In the genomic region with DNA sequence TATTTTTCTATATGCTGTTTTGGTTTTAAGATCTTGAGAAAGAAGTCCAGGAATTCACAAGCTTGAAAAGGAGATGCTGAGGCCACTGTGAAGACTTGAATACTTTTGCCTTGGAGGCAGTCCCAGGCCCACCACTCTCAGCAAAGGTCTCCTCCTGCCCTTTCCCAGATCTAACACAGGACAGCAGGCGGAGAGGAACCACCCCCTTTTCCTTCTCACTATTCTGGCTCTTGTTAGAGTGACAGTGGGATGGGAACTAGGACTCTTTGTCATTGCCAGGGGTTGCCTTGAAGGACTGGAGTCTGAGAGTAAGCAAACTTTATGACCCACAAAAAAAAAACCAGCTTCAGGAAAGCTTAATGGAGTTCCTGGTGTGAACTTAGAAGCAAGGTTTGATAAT, we compare ENCODE assay signal across 3 cellular contexts.
A peak's percentile ranks its signal among the peaks of the same experiment; 100 is the strongest.
TF ChIP-seq lines count a peak whose summit lies in the region.

No MANE protein-coding gene starts in this region.

TF ChIP-seq in IMR-90, 13 proteins besides CTCF, POLR2A, EP300 and RAD21:
- TF ChIP-seq, protein P1, sequence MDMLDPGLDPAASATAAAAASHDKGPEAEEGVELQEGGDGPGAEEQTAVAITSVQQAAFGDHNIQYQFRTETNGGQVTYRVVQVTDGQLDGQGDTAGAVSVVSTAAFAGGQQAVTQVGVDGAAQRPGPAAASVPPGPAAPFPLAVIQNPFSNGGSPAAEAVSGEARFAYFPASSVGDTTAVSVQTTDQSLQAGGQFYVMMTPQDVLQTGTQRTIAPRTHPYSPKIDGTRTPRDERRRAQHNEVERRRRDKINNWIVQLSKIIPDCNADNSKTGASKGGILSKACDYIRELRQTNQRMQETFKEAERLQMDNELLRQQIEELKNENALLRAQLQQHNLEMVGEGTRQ (IDR thresholded peaks at IDR 0.05; ENCODE audit: low read depth, low read length): no peak
- TF ChIP-seq, protein P2, sequence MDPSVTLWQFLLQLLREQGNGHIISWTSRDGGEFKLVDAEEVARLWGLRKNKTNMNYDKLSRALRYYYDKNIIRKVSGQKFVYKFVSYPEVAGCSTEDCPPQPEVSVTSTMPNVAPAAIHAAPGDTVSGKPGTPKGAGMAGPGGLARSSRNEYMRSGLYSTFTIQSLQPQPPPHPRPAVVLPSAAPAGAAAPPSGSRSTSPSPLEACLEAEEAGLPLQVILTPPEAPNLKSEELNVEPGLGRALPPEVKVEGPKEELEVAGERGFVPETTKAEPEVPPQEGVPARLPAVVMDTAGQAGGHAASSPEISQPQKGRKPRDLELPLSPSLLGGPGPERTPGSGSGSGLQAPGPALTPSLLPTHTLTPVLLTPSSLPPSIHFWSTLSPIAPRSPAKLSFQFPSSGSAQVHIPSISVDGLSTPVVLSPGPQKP (IDR thresholded peaks at IDR 0.05; ENCODE audit: borderline replicate concordance, low read depth, low read length): no peak
- TF ChIP-seq MXI1 (IDR thresholded peaks at IDR 0.05; ENCODE audit: borderline replicate concordance, low read depth, low read length) (no peak), RCOR1 (IDR thresholded peaks at IDR 0.05; ENCODE audit: insufficient replicate concordance, low read length) (no peak), FOS (IDR thresholded peaks at IDR 0.05; ENCODE audit: low read depth, low read length) (no peak), NFE2L2 (IDR thresholded peaks at IDR 0.05; ENCODE audit: low read depth, low read length) (no peak), CHD1 (IDR thresholded peaks at IDR 0.05; ENCODE audit: low read depth, low read length) (no peak), RFX5 (IDR thresholded peaks at IDR 0.05; ENCODE audit: low read depth, low read length) (no peak), BHLHE40 (IDR thresholded peaks at IDR 0.05; ENCODE audit: low read depth, low read length) (no peak), MAZ (IDR thresholded peaks at IDR 0.05; ENCODE audit: borderline replicate concordance, low read depth, low read length) (no peak), MAFK (IDR thresholded peaks at IDR 0.05; ENCODE audit: low read depth, low read length) (no peak), SMC3 (IDR thresholded peaks at IDR 0.05; ENCODE audit: low read depth, low read length) (no peak), CEBPB (IDR thresholded peaks at IDR 0.05; ENCODE audit: low read depth, low read length) (no peak)

TF ChIP-seq in K562, 482 proteins besides CTCF, POLR2A, EP300 and RAD21:
- TF ChIP-seq KDM5B (IDR thresholded peaks at IDR 0.05; ENCODE audit: insufficient replicate concordance, low read depth, low read length) (no peak), NR4A1 (CRISPR knock-in tag; IDR thresholded peaks at IDR 0.05) (peak; percentile 29; the same call in 1 of the 2 replicates), NR4A1 (tag; IDR thresholded peaks at IDR 0.05) (no peak), ZNF197 (CRISPR knock-in tag; IDR thresholded peaks at IDR 0.05; ENCODE audit: low read depth) (no peak)

TF ChIP-seq in HepG2, 621 proteins besides CTCF, POLR2A, EP300 and RAD21:
- no peak for TF ChIP-seq ZNF780A (CRISPR knock-in tag; IDR thresholded peaks at IDR 0.05)
